Comparison of ENCODE assay signal across 8 cellular contexts in the genomic region with DNA sequence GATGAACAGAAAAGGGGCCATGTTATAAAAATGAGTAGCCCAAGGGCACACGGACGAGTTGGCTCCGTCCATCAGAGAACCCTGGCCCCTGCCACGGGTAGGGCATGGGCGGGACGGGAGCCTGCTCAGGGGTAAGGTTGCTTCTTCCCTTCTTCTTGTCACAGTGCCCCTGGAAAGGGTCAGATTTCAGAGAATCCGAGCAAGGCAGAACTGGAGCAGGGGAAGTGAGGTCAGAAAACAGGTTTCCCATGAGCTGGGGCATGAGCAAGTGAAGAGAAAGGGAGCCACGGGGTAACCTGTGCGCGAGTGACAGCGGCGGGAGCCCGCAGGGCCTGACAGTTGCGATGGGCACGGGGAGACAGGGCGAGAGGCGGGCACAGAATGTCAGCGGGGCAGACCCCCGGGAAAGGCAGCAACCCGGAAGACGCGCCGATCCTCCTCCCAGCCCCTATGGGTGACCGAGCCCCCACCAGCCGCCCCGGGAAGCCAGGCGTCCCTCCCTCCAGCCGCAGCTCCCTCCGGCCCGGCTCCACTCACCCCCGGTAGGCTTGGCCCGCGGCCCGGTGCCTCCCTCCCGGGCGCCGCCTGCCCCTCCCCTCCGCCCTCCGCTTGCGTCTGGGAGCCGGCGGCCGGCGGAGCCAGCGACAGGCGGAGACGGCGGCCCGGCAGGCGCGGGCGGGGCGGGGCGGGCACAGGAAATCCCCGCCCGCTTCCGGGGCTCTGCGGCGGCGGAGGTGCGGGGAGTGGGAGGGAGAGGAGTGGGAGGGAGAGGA. TPM values are rescaled to one million over a fixed set of nuclear protein-coding genes. Genes with fewer than 3 reads are reported as not detected.
DNase-seq lines count a peak whose midpoint lies in the region; ATAC-seq and TF ChIP-seq lines count a peak whose summit lies in the region.

Gene ZNF641 (minus strand): TSS at position 671 of the 773 bp plus-strand sequence. CDS start 2,829 bp downstream, outside the sequence.

- H3K9me3 ChIP-seq in right lobe of liver, result no peaks in the 10 kb centered on the region

- H3K36me3 ChIP-seq in right lobe of liver, result peaks cover 0 to 21% (median 1%) of the 10 kb centered on the region in 4 donors

- TF ChIP-seq CTCF in right lobe of liver (IDR thresholded peaks at IDR 0.05), result no peak

- DNase-seq in ACHN (peak; percentile 90), NCI-H460 (ENCODE audit: extremely low read depth, low read depth) (peak; percentile 68), dermis blood vessel endothelial cell (peak; percentile 47), right lobe of liver (peak; percentile 90 to 92 (median 91))
- DNase-seq in activated CD4-positive, alpha-beta T cell treated with anti-CD3 and anti-CD28 coated beads, Interleukin-2, amount 50 U/mL, for 24 hours (ENCODE audit: low read depth in 1 of 2, low spot score in 1 of 2), result peak; percentile 47 to 56
- DNase-seq in stimulated activated CD4-positive, alpha-beta T cell treated with anti-CD3 and anti-CD28 coated beads, Interleukin-4, amount 100 ng/mL, for 4 hours, result peak; percentile 72 to 82

- peak within 1 kb of the TSS; percentile 83 to 94 (median 91) for H3K4me3 ChIP-seq in right lobe of liver

- in situ Hi-C loops in ACHN (cut with HindIII; ENCODE audit: low pct_ligation_motif_present, low pct_unique_long_range_greater_than_20kb, low sequenced_read_pairs), result no loop called here

- no peaks in the 10 kb centered on the region for H3K27me3 ChIP-seq in right lobe of liver

- ATAC-seq in GM18861 (IDR thresholded peaks at IDR 0.05; ENCODE audit: unreplicated experiment), result peak; percentile 65
- ATAC-seq in HG03066 (IDR thresholded peaks at IDR 0.05; ENCODE audit: low read depth, unreplicated experiment), result peak; percentile 85
- peak; percentile 93 to 96 (median 94) for ATAC-seq in right lobe of liver

- peak; percentile 74 for TF ChIP-seq POLR2A in right lobe of liver (IDR thresholded peaks at IDR 0.05)

- intact Hi-C loops in right lobe of liver (cut with DNase I), result no loop called here

- peaks cover 0 to 12% (median 3%) of the 10 kb centered on the region in 4 donors for H3K4me1 ChIP-seq in right lobe of liver

- 0% methylated on average over 16 of the region's 61 CpGs for WGBS in right lobe of liver (ENCODE audit: insufficient coverage, low coverage, low lambda C conversion rate, missing lambda C conversion rate)

- peak within 1 kb of the TSS; percentile 90 to 96 (median 95) for H3K27ac ChIP-seq in right lobe of liver

RNA-seq across cellular contexts. Expression of gene ZNF641, which starts in this region (rescaled TPM):
- 5.1 and 7.4 TPM in 2 replicates for total RNA-seq in NCI-H460 (2014; rRNA removed; shearing (Covaris generic))
- polyA plus RNA-seq in NCI-H460 (2014; cell fraction: nucleus; rRNA removed), result 2.9 and 5.5 TPM in 2 replicates
- total RNA-seq in dermis blood vessel endothelial cell, result 3.1 and 4.3 TPM in 2 replicates
- total RNA-seq in right lobe of liver, result 1 to 10 TPM; 6.5 to 8.4 (median 7.2) TPM

Comparison
In these comparisons a context has a peak if more than half of its experiments do, and no peak if none do; other contexts are left out.
1. Peak in every context shown above with its lines: DNase-seq, ATAC-seq, H3K4me3 ChIP-seq and H3K27ac ChIP-seq.